In genomic region chr19:47780215-47780551, GRCh38 we compare ENCODE assay signal across 9 cellular contexts. TPM values are rescaled to one million over a fixed set of nuclear protein-coding genes. Genes with fewer than 3 reads are reported as not detected.
DNase-seq lines count a peak whose midpoint lies in the region; ATAC-seq, FAIRE-seq and TF ChIP-seq lines count a peak whose summit lies in the region.
"Had no signal": no experiment of that assay in that cellular context is flagged by ENCODE, and none has a peak within 500 bp of the region (broad histone marks: within the 10 kb centered on the region; RNA-seq: fewer than 3 reads in every experiment).

No MANE protein-coding gene starts in this region.

- TF ChIP-seq POLR2A in H1 (IDR thresholded peaks at IDR 0.05; ENCODE audit: control extremely low read depth in 1 of 2, low read depth in 2 of 2, low read length in 2 of 2), result no peak

- no peak overlapping the region for H3K9ac ChIP-seq in OCI-LY1 (ENCODE audit: low read length)
- no peak overlapping the region for H3K9ac ChIP-seq in H1 (replicated peaks in 1 of 4; ENCODE audit: extremely low read depth in 1 of 4, low read depth in 3 of 4, low read length in 3 of 4)
- H3K9ac ChIP-seq in neural cell (ENCODE audit: low read length), result no peak overlapping the region

- no peak overlapping the region for H3K14ac ChIP-seq in H1 (ENCODE audit: insufficient read length)

- H3K9me2 ChIP-seq in OCI-LY1 (ENCODE audit: low read depth, low read length) (no peaks in the 10 kb centered on the region), neural cell (ENCODE audit: insufficient read depth, low read length) (no peaks in the 10 kb centered on the region)

- H2BK12ac ChIP-seq in H1 (ENCODE audit: low read depth, low read length), result no peak overlapping the region

- no peak for ATAC-seq in HG03571 (IDR thresholded peaks at IDR 0.05; ENCODE audit: unreplicated experiment)

- H3K27ac ChIP-seq in OCI-LY1 (ENCODE audit: low read depth, low read length, poor library complexity, severe bottlenecking) (no peak overlapping the region), H1 (ENCODE audit: low read depth, low read length) (no peak overlapping the region), neural cell (ENCODE audit: low read length) (no peak overlapping the region)

- no peak overlapping the region; the same call in 1 of the 2 replicates for H3K18ac ChIP-seq in H1 (ENCODE audit: extremely low read depth, low read length)

- no peak for FAIRE-seq in H1 (lab: Jason Lieb, UNC)

- no peak overlapping the region for H3K4ac ChIP-seq in H1 (replicated peaks; ENCODE audit: insufficient read length, low read depth, low read length)

- H3K56ac ChIP-seq in H1 (replicated peaks; ENCODE audit: insufficient read length, low read depth, low read length), result no peak overlapping the region

- H3K4me1 ChIP-seq in OCI-LY1 (ENCODE audit: insufficient read depth, low read length, severe bottlenecking), result peaks cover 12% of the 10 kb centered on the region
- peaks cover 0 to 6% (median 4%) of the 10 kb centered on the region in 4 experiments; a peak in 4 of 7 replicates for H3K4me1 ChIP-seq in H1 (replicated peaks in 1 of 4; ENCODE audit: control insufficient read depth in 3 of 4, insufficient read depth in 4 of 4, low read length in 3 of 4)

- H4K20me1 ChIP-seq in OCI-LY1 (ENCODE audit: insufficient read depth, low read length) (no peaks in the 10 kb centered on the region), H1 (replicated peaks in 1 of 2; ENCODE audit: control insufficient read depth in 1 of 2, insufficient read depth in 2 of 2, low read length in 2 of 2) (peaks cover 8 to 24% of the 10 kb centered on the region in 2 experiments), neural cell (ENCODE audit: insufficient read depth) (no peaks in the 10 kb centered on the region)

- DNase-seq in AG09309 (ENCODE audit: low read depth) (no peak), H1 (ENCODE audit: low read depth in 1 of 2, low spot score in 2 of 2) (no peak), medulla oblongata (ENCODE audit: extremely low spot score) (no peak), dedifferentiated amniotic fluid mesenchymal stem cell (ENCODE audit: extremely low spot score) (no peak)
- DNase-seq in activated CD4-positive, CD25-positive, alpha-beta regulatory T cell treated with anti-CD3 and anti-CD28 coated beads, Interleukin-2, amount 50 U/mL, for 72 hours, result no peak
- DNase-seq: NCI-H1694 treated with DMSO at 0.1 percent for 48 hours had no signal

- H3K36me3 ChIP-seq in OCI-LY1 (ENCODE audit: insufficient read depth, low read length) (peaks cover 15% of the 10 kb centered on the region), H1 (ENCODE audit: control insufficient read depth in 2 of 4, insufficient read depth in 4 of 4, low read length in 3 of 4) (peaks cover 14 to 36% (median 31%) of the 10 kb centered on the region in 4 experiments), neural cell (ENCODE audit: insufficient read depth, low read length) (no peaks in the 10 kb centered on the region)

- H2BK120ac ChIP-seq in H1 (replicated peaks; ENCODE audit: low read depth, low read length), result no peak overlapping the region

- no peak overlapping the region for H2BK20ac ChIP-seq in H1 (ENCODE audit: low read length)

- H4K91ac ChIP-seq in H1 (replicated peaks; ENCODE audit: insufficient read length, low read length), result no peak overlapping the region

- no peak overlapping the region for H2BK15ac ChIP-seq in H1 (ENCODE audit: low read length)

- H3K27me3 ChIP-seq in OCI-LY1 (ENCODE audit: insufficient read depth, low read length) (no peaks in the 10 kb centered on the region), H1 (replicated peaks in 1 of 4; ENCODE audit: control insufficient read depth in 3 of 4, extremely low read depth in 1 of 4, insufficient read depth in 3 of 4, low read length in 3 of 4) (no peaks in the 10 kb centered on the region), neural cell (ENCODE audit: insufficient read depth, low read depth, low read length) (no peaks in the 10 kb centered on the region)

- H3K4me2 ChIP-seq in OCI-LY1 (ENCODE audit: low read length) (peak overlapping the region; percentile 85; the same call in 1 of the 2 replicates), H1 (ENCODE audit: insufficient read depth in 1 of 2, low read depth in 2 of 2, low read length in 2 of 2) (peak overlapping the region; percentile 59 to 92), neural cell (ENCODE audit: low read length) (no peak overlapping the region)

- no peak overlapping the region for H4K5ac ChIP-seq in H1 (ENCODE audit: insufficient read length, low read depth, low read length)

- H3K23me2 ChIP-seq in H1 (ENCODE audit: low read depth, low read length), result peaks cover 8% of the 10 kb centered on the region

- no peak overlapping the region for H3K23ac ChIP-seq in H1 (ENCODE audit: insufficient read length)

- CTCF ChIA-PET in H1 (lab: Charles Lee; ENCODE audit: partially characterized antibody), result interaction anchor here (0.7 to 3.4 kb wide), 5 partner anchors 8 to 322 kb away, joined by 3 to 32 read pairs (median 5); partner anchors contain the start of gene EHD2

- 0 out of 2 replicates have a peak overlapping the region, but pooled peaks have one; percentile 44 for H2BK5ac ChIP-seq in H1 (ENCODE audit: low read depth, low read length)

- no peak overlapping the region for H4K8ac ChIP-seq in H1 (ENCODE audit: extremely low read depth, insufficient read depth, low read length)

- H3K4me3 ChIP-seq in AG09309 (ENCODE audit: control insufficient read depth, low read depth, low read length), result peak overlapping the region; percentile 86
- peak overlapping the region; percentile 83 for H3K4me3 ChIP-seq in OCI-LY1 (ENCODE audit: low read depth, low read length, poor library complexity, severe bottlenecking)
- H3K4me3 ChIP-seq in H1 (ENCODE audit: extremely low read depth in 1 of 4, insufficient read depth in 2 of 4, low read depth in 3 of 4, low read length in 4 of 4), result peak overlapping the region; percentile 19 to 97 (median 68); a peak in 5 of 8 replicates
- H3K4me3 ChIP-seq in neural cell (ENCODE audit: low read length), result peak overlapping the region; percentile 97

- TF ChIP-seq CTCF in AG09309 (IDR thresholded peaks at IDR 0.05; ENCODE audit: control insufficient read depth, insufficient read depth, low read depth, low read length, missing control alignments) (no peak), OCI-LY1 (IDR thresholded peaks at IDR 0.05; ENCODE audit: low read length) (no peak), H1 (IDR thresholded peaks at IDR 0.05; ENCODE audit: control extremely low read depth in 1 of 3, insufficient read depth in 1 of 3, low read depth in 1 of 3, low read length in 3 of 3) (no peak), neural cell (IDR thresholded peaks at IDR 0.05; ENCODE audit: poor library complexity, severe bottlenecking) (no peak)

- POLR2A ChIA-PET in H1 (lab: Charles Lee; ENCODE audit: partially characterized antibody), result interaction anchor here (0.6 to 3.9 kb wide), 10 partner anchors 8 to 91 kb away, joined by 3 to 27 read pairs (median 4); partner anchors contain the start of gene NOP53

- H2AK5ac ChIP-seq in H1 (ENCODE audit: low read depth, low read length), result no peak overlapping the region

- H3K79me2 ChIP-seq in OCI-LY1 (ENCODE audit: insufficient read depth, low read length) (no peaks in the 10 kb centered on the region), H1 (ENCODE audit: control insufficient read depth in 1 of 2, insufficient read depth in 2 of 2, low read length in 2 of 2) (peaks cover 13 to 25% of the 10 kb centered on the region in 2 experiments), neural cell (replicated peaks; ENCODE audit: insufficient read depth, low read length) (peaks cover 14% of the 10 kb centered on the region)

- TF ChIP-seq EP300 in H1 (IDR thresholded peaks at IDR 0.05; ENCODE audit: borderline replicate concordance in 1 of 2, low read depth in 2 of 2, low read length in 2 of 2) (no peak), neural cell (conservative IDR thresholded peaks at IDR 0.05; ENCODE audit: poor library complexity, severe bottlenecking) (no peak)

- H3F3A ChIP-seq in OCI-LY1 (ENCODE audit: insufficient read depth, low read length) (no peaks in the 10 kb centered on the region), neural cell (ENCODE audit: insufficient read depth, low read length, poor library complexity, severe bottlenecking) (no peaks in the 10 kb centered on the region)

- H2AFZ ChIP-seq in OCI-LY1 (ENCODE audit: low read length) (no peak overlapping the region), H1 (ENCODE audit: low read length) (no peak overlapping the region), neural cell (ENCODE audit: low read depth, low read length) (no peak overlapping the region)

- 90% methylated on average over 9 of the region's 9 CpGs; no CpG with 5 or more reads in 1 of the 2 experiments for WGBS in H1 (ENCODE audit: extremely low coverage in 1 of 2, insufficient coverage in 1 of 2, insufficient read length in 1 of 2, insufficient replicate concordance in 2 of 2, low coverage in 1 of 2, low lambda C conversion rate in 2 of 2, missing lambda C conversion rate in 1 of 2), 2 experiments

- H3K9me3 ChIP-seq in OCI-LY1 (ENCODE audit: low read length), result no peaks in the 10 kb centered on the region
- no peaks in the 10 kb centered on the region for H3K9me3 ChIP-seq in H1 (ENCODE audit: insufficient read depth in 2 of 2, low read depth in 1 of 2, low read length in 1 of 2)
- no peaks in the 10 kb centered on the region for H3K9me3 ChIP-seq in neural cell (ENCODE audit: low read length)

- peaks cover 7% of the 10 kb centered on the region for H3K79me1 ChIP-seq in H1 (ENCODE audit: low read depth, low read length)

- TF ChIP-seq RAD21 in H1 (IDR thresholded peaks at IDR 0.05 in 1 of 2, conservative IDR thresholded peaks at IDR 0.05 in 1 of 2; ENCODE audit: low read depth in 2 of 2, low read length in 2 of 2) (no peak), neural cell (conservative IDR thresholded peaks at IDR 0.05) (no peak)

RNA-seq across cellular contexts. Expression of gene SELENOW, which starts 1.7 kb away (rescaled TPM):
- 361 and 371 TPM in 2 replicates for total RNA-seq in H1 (2021; fragmentation: NEBNext Ultra II Directional; extraction: Animal tissue kit (Norgen Biotek cat#: 25700))
- polyA plus RNA-seq in H1 (2011; rRNA removed) (588 and 709 TPM in 2 replicates), neural cell (811 and 902 TPM in 2 replicates)
- polyA plus RNA-seq in H1 (2011; cell fraction: cytosol; rRNA removed), result 652 TPM
- polyA plus RNA-seq in H1 (2011; cell fraction: nucleus; rRNA removed), result 471 TPM
- 211 to 357 TPM (median 346 TPM) in 4 replicates for polyA plus RNA-seq in H1 (2012, experiment 1 of 2)
- 655 TPM for polyA plus RNA-seq in H1 (2012, experiment 2 of 2)
- polyA plus RNA-seq in H1 (2013, experiment 1 of 2), result 479 TPM
- 488 TPM for polyA plus RNA-seq in H1 (2013, experiment 2 of 2)
- 94.3 and 112 TPM in 2 replicates for polyA minus RNA-seq in H1 (2011; rRNA and poly(A)+ RNA removed)
- 88.6 TPM for polyA minus RNA-seq in H1 (2011; cell fraction: cytosol; rRNA and poly(A)+ RNA removed)
- 76.1 TPM for polyA minus RNA-seq in H1 (2011; cell fraction: nucleus; rRNA and poly(A)+ RNA removed)
- polyA minus RNA-seq in neural cell, result 227 and 240 TPM in 2 replicates

RNA-seq across cellular contexts. Expression of gene TPRX1, which starts 24.2 kb away (rescaled TPM):
- not detected in 2 replicates for total RNA-seq in H1 (2021; fragmentation: NEBNext Ultra II Directional; extraction: Animal tissue kit (Norgen Biotek cat#: 25700))
- polyA plus RNA-seq in H1 (2011; rRNA removed), result 0.03 and 0.05 TPM in 2 replicates
- polyA plus RNA-seq in H1 (2011; cell fraction: cytosol; rRNA removed), result not detected
- not detected for polyA plus RNA-seq in H1 (2011; cell fraction: nucleus; rRNA removed)
- polyA plus RNA-seq in H1 (2012, experiment 1 of 2), result not detected in 4 replicates
- polyA plus RNA-seq in H1 (2012, experiment 2 of 2), result not detected
- polyA plus RNA-seq in H1 (2013, experiment 1 of 2), result 0.04 TPM
- polyA plus RNA-seq in H1 (2013, experiment 2 of 2), result 0.04 TPM
- not detected in 2 replicates for polyA minus RNA-seq in H1 (2011; rRNA and poly(A)+ RNA removed)
- polyA minus RNA-seq in H1 (2011; cell fraction: cytosol; rRNA and poly(A)+ RNA removed), result not detected
- not detected for polyA minus RNA-seq in H1 (2011; cell fraction: nucleus; rRNA and poly(A)+ RNA removed)
- not detected in 2 replicates for polyA plus RNA-seq in neural cell
- polyA minus RNA-seq in neural cell, result not detected in 2 replicates

RNA-seq across cellular contexts. Expression of gene NOP53, which starts 34.8 kb away (rescaled TPM):
- 245 and 262 TPM in 2 replicates for total RNA-seq in H1 (2021; fragmentation: NEBNext Ultra II Directional; extraction: Animal tissue kit (Norgen Biotek cat#: 25700))
- 107 and 220 TPM in 2 replicates for polyA plus RNA-seq in H1 (2011; rRNA removed)
- polyA plus RNA-seq in H1 (2011; cell fraction: cytosol; rRNA removed), result 290 TPM
- 223 TPM for polyA plus RNA-seq in H1 (2011; cell fraction: nucleus; rRNA removed)
- polyA plus RNA-seq in H1 (2012, experiment 1 of 2), result 377 to 540 TPM (median 444 TPM) in 4 replicates
- 373 TPM for polyA plus RNA-seq in H1 (2012, experiment 2 of 2)
- 261 TPM for polyA plus RNA-seq in H1 (2013, experiment 1 of 2)
- 273 TPM for polyA plus RNA-seq in H1 (2013, experiment 2 of 2)
- 54.9 and 63.7 TPM in 2 replicates for polyA minus RNA-seq in H1 (2011; rRNA and poly(A)+ RNA removed)
- polyA minus RNA-seq in H1 (2011; cell fraction: cytosol; rRNA and poly(A)+ RNA removed), result 173 TPM
- 99.3 TPM for polyA minus RNA-seq in H1 (2011; cell fraction: nucleus; rRNA and poly(A)+ RNA removed)
- polyA plus RNA-seq in neural cell, result 65.0 and 87.0 TPM in 2 replicates
- polyA minus RNA-seq in neural cell, result 61.8 and 147 TPM in 2 replicates

RNA-seq across cellular contexts. Expression of gene CRX, which starts 41.6 kb away (rescaled TPM):
- total RNA-seq in H1 (2021; fragmentation: NEBNext Ultra II Directional; extraction: Animal tissue kit (Norgen Biotek cat#: 25700)), result not detected in 2 replicates
- 0.06 and 0.08 TPM in 2 replicates for polyA plus RNA-seq in H1 (2011; rRNA removed)
- 0.04 TPM for polyA plus RNA-seq in H1 (2011; cell fraction: cytosol; rRNA removed)
- 0.03 TPM for polyA plus RNA-seq in H1 (2011; cell fraction: nucleus; rRNA removed)
- 0.08 to 0.24 TPM (median 0.23 TPM) in 3 of 4 replicates, not detected in the other for polyA plus RNA-seq in H1 (2012, experiment 1 of 2)
- polyA plus RNA-seq in H1 (2012, experiment 2 of 2), result 0.08 TPM
- 0.02 TPM for polyA plus RNA-seq in H1 (2013, experiment 1 of 2)
- not detected for polyA plus RNA-seq in H1 (2013, experiment 2 of 2)
- 0.06 and 0.07 TPM in 2 replicates for polyA minus RNA-seq in H1 (2011; rRNA and poly(A)+ RNA removed)
- polyA minus RNA-seq in H1 (2011; cell fraction: cytosol; rRNA and poly(A)+ RNA removed), result not detected
- not detected for polyA minus RNA-seq in H1 (2011; cell fraction: nucleus; rRNA and poly(A)+ RNA removed)
- polyA plus RNA-seq in neural cell, result not detected in 2 replicates
- not detected in 2 replicates for polyA minus RNA-seq in neural cell
